ENCODE assay signal across 1 cellular context in genomic region chr11:117839234-117839882, GRCh38.
TF ChIP-seq lines count a peak whose summit lies in the region.

No MANE protein-coding gene starts in this region.

TF ChIP-seq in GM12878, 131 proteins besides CTCF, POLR2A, EP300 and RAD21:
- TF ChIP-seq NFXL1 (IDR thresholded peaks at IDR 0.05; ENCODE audit: borderline replicate concordance), result no peak
- no peak for TF ChIP-seq NR2C2 (IDR thresholded peaks at IDR 0.05; ENCODE audit: borderline replicate concordance, control insufficient read depth, insufficient read length, low read depth)
- TF ChIP-seq, protein P1, sequence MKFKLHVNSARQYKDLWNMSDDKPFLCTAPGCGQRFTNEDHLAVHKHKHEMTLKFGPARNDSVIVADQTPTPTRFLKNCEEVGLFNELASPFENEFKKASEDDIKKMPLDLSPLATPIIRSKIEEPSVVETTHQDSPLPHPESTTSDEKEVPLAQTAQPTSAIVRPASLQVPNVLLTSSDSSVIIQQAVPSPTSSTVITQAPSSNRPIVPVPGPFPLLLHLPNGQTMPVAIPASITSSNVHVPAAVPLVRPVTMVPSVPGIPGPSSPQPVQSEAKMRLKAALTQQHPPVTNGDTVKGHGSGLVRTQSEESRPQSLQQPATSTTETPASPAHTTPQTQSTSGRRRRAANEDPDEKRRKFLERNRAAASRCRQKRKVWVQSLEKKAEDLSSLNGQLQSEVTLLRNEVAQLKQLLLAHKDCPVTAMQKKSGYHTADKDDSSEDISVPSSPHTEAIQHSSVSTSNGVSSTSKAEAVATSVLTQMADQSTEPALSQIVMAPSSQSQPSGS (IDR thresholded peaks at IDR 0.05; ENCODE audit: low read length), result no peak
- no peak for TF ChIP-seq ZBED1 (IDR thresholded peaks at IDR 0.05; ENCODE audit: borderline replicate concordance)
- TF ChIP-seq BACH1 (IDR thresholded peaks at IDR 0.05; ENCODE audit: borderline replicate concordance), result no peak
- TF ChIP-seq CBX5 (IDR thresholded peaks at IDR 0.05; ENCODE audit: low read depth), result no peak
- TF ChIP-seq ETV6 (conservative IDR thresholded peaks at IDR 0.05 in 1 of 2, IDR thresholded peaks at IDR 0.05 in 1 of 2; ENCODE audit: borderline replicate concordance in 1 of 2, low read depth in 1 of 2), result no peak
- TF ChIP-seq CREB1 (IDR thresholded peaks at IDR 0.05; ENCODE audit: low read depth), result no peak
- TF ChIP-seq CHD1 (IDR thresholded peaks at IDR 0.05; ENCODE audit: low read depth, low read length), result no peak
